In the genomic region with DNA sequence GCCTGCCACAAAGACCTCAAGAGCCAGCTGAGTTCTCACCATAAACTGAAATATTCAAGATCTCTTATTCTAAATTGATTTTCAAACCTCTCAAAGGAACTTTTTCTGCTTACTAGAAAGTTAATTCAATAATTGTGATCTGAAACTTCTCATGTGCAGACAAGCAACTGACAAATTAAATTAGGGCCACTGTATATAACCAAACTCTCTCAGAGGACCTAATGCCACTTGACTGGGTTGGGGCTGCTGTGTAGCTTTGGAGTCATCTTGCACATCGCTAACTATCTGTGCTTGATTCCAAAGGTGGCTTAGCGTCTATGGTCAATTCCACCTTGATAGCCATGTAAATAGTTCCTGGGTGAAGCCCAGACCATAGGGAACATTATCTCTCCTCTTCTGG, we compare ENCODE assay signal across 22 cellular contexts.
"Had no signal": no experiment of that assay in that cellular context is flagged by ENCODE, and none has a peak within 500 bp of the region (broad histone marks: within the 10 kb centered on the region; RNA-seq: fewer than 3 reads in every experiment).

No MANE protein-coding gene starts in this region.

- H3K9me3 ChIP-seq: colonic mucosa, esophagus squamous epithelium, gastrocnemius medialis, heart right ventricle, left lung, lower lobe of right lung had no signal

- H3K27me3 Mint-ChIP-seq: dendritic cell treated with granulocyte-macrophage colony-stimulating factor and Interleukin-4, amounts not matched to agents 40 ng/mL and 50 ng/mL, for 4 days; effector memory CD8-positive, alpha-beta T cell had no signal

- H3K27me3 ChIP-seq: colonic mucosa, esophagus squamous epithelium, gastrocnemius medialis, heart right ventricle, left lung had no signal

- H3K4me1 Mint-ChIP-seq: endodermal cell had no signal

- DNase-seq: colonic mucosa; cortex of kidney; effector CD8-positive, alpha-beta T cell; effector memory CD8-positive, alpha-beta T cell; endodermal cell; erythroblast; esophagus squamous epithelium; foreskin fibroblast; foreskin melanocyte; gastrocnemius medialis; glutamatergic neuron; head of caudate nucleus; heart right ventricle; hippocampal formation; left cardiac atrium; left lung; left ventricle myocardium superior; lower lobe of right lung; mesenchymal stem cell; midbrain had no signal

- H3K27ac ChIP-seq: colonic mucosa, epithelial cell of prostate, esophagus squamous epithelium, gastrocnemius medialis, heart right ventricle, left lung, lower lobe of right lung had no signal

- H3K4me3 ChIP-seq: colonic mucosa, esophagus squamous epithelium, gastrocnemius medialis, heart right ventricle, left lung, lower lobe of right lung had no signal

- H3K36me3 ChIP-seq: colonic mucosa, esophagus squamous epithelium, gastrocnemius medialis, heart right ventricle, left lung, lower lobe of right lung had no signal

- H3K9me3 Mint-ChIP-seq: dendritic cell treated with granulocyte-macrophage colony-stimulating factor and Interleukin-4, amounts not matched to agents 40 ng/mL and 50 ng/mL, for 4 days; endodermal cell had no signal

- H3K4me1 ChIP-seq: colonic mucosa, esophagus squamous epithelium, gastrocnemius medialis, heart right ventricle, left lung, lower lobe of right lung had no signal

- H3K4me3 Mint-ChIP-seq: dendritic cell treated with granulocyte-macrophage colony-stimulating factor and Interleukin-4, amounts not matched to agents 40 ng/mL and 50 ng/mL, for 4 days; effector memory CD8-positive, alpha-beta T cell; endodermal cell had no signal

- H3K27ac Mint-ChIP-seq: dendritic cell treated with granulocyte-macrophage colony-stimulating factor and Interleukin-4, amounts not matched to agents 40 ng/mL and 50 ng/mL, for 4 days; effector memory CD8-positive, alpha-beta T cell; endodermal cell had no signal
